ENCODE assay signal across 26 cellular contexts in genomic region chr11:7582338-7582985, GRCh38.
A peak's percentile ranks its signal among the peaks of the same experiment; 100 is the strongest.
DNase-seq lines count a peak whose midpoint lies in the region; ATAC-seq, FAIRE-seq and TF ChIP-seq lines count a peak whose summit lies in the region.
"Had no signal": no experiment of that assay in that cellular context is flagged by ENCODE, and none has a peak within 500 bp of the region (broad histone marks: within the 10 kb centered on the region; RNA-seq: fewer than 3 reads in every experiment).

No MANE protein-coding gene starts in this region.

- H3K27ac Mint-ChIP-seq in nephron (peak overlapping the region in 2 of 3 experiments; percentile 12 to 37), natural killer cell (no peak overlapping the region)
- H3K27ac Mint-ChIP-seq: activated B cell treated with CpG ODN at 0.5 μM for 24 hours; activated CD4-positive, alpha-beta memory T cell treated with anti-CD3 and anti-CD28 coated beads for 36 hours; natural killer cell treated with Interleukin-12 subunit alpha and Interleukin-12 subunit beta and Interleukin-15 and Interleukin-18, amount 100 ng/mL, for 72 hours had no signal

- H3K27ac ChIP-seq in cingulate gyrus (ENCODE audit: low read depth, low read length) (peak overlapping the region; percentile 31), HepG2 (ENCODE audit: extremely low read length, insufficient read depth, low read length) (no peak overlapping the region)

- H3K4me1 Mint-ChIP-seq in nephron, result peaks cover 73% of the 10 kb centered on the region
- peaks cover 15% of the 10 kb centered on the region in 2 donors for H3K4me1 Mint-ChIP-seq in natural killer cell

- H3K36me3 ChIP-seq in HepG2 (replicated peaks in 1 of 2; ENCODE audit: control insufficient read depth in 1 of 2, insufficient read depth in 2 of 2, low read length in 2 of 2), result peaks cover 3 to 25% of the 10 kb centered on the region in 2 experiments; a peak in 4 of 5 replicates
- H3K36me3 ChIP-seq: esophagus muscularis mucosa, uterus had no signal

- H3K4me3 Mint-ChIP-seq in nephron (no peak overlapping the region), natural killer cell (no peak overlapping the region)
- H3K4me3 Mint-ChIP-seq: activated B cell treated with CpG ODN at 0.5 μM for 24 hours; activated CD4-positive, alpha-beta memory T cell treated with anti-CD3 and anti-CD28 coated beads for 36 hours; natural killer cell treated with Interleukin-12 subunit alpha and Interleukin-12 subunit beta and Interleukin-15 and Interleukin-18, amount 100 ng/mL, for 72 hours had no signal

- H3K4me2 ChIP-seq in HepG2 (ENCODE audit: low read depth, low read length), result no peak overlapping the region

- no peak for TF ChIP-seq POLR2A in HepG2 (IDR thresholded peaks at IDR 0.05; ENCODE audit: insufficient read depth in 1 of 2, low read depth in 2 of 2, low read length in 2 of 2)

- H3K9ac ChIP-seq in HepG2 (ENCODE audit: insufficient read depth, low read depth, low read length), result no peak overlapping the region

- 94% methylated on average over 2 of the region's 2 CpGs for WGBS in HepG2 (ENCODE audit: low lambda C conversion rate)

- DNase-seq in HT1080 (ENCODE audit: low read depth) (peak; percentile 70), superior temporal gyrus (ENCODE audit: extremely low spot score) (peak; percentile 45), natural killer cell (no peak), midbrain (lab: John Stamatoyannopoulos, UW) (no peak), HepG2 (ENCODE audit: low spot score) (no peak)
- no peak for DNase-seq in activated CD4-positive, alpha-beta T cell treated with anti-CD3 and anti-CD28 coated beads for 48 hours
- DNase-seq: activated B cell treated with CpG ODN at 0.5 μM for 24 hours; activated CD4-positive, alpha-beta memory T cell treated with anti-CD3 and anti-CD28 coated beads for 36 hours; activated effector memory CD4-positive, alpha-beta T cell treated with Interleukin-2 at 50 U/mL for 16 hours; glutamatergic neuron; IMR-90; NCI-H1436; NCI-H2171 treated with DMSO at 0.1 percent for 48 hours; NCI-H526; stimulated activated CD4-positive, alpha-beta T cell treated with anti-CD3 and anti-CD28 coated beads, Interleukin-2, amount 100 ng/mL, for 48 hours; stimulated activated naive CD4-positive, alpha-beta T cell treated with Interleukin-2 at 50 U/mL for 16 hours; T-helper 9 cell; uterus had no signal

- no peak for TF ChIP-seq CTCF in nephron (IDR thresholded peaks at IDR 0.05; ENCODE audit: unreplicated experiment in 3 of 3)
- no peak for TF ChIP-seq CTCF in natural killer cell (IDR thresholded peaks at IDR 0.05)
- TF ChIP-seq CTCF in HepG2 (CRISPR knock-in tag; IDR thresholded peaks at IDR 0.05), result no peak

- intact Hi-C loops in natural killer cell (cut with micrococcal nuclease), result no loop called here
- intact Hi-C loops in HepG2 (cut with micrococcal nuclease; ENCODE audit: unreplicated experiment), result no loop called here

- in situ Hi-C loops in HepG2 (cut with HindIII; ENCODE audit: extremely low pct_ligation_motif_present, low pct_unique_long_range_greater_than_20kb), result no loop called here

- CTCF ChIA-PET in HepG2 (lab: Yijun Ruan, JAX; ENCODE audit: low intra/inter-chr PET ratio, low total read pairs), result no interaction called here

- POLR2A ChIA-PET in HepG2 (lab: Yijun Ruan, JAX), result interaction anchor here (0.7 to 1.0 kb wide), 2 partner anchors 8 to 18 kb away, joined by 4 to 6 read pairs; no protein-coding TSS in a partner anchor

- H3K9me3 Mint-ChIP-seq in nephron (no peaks in the 10 kb centered on the region), natural killer cell (no peaks in the 10 kb centered on the region)
- H3K9me3 Mint-ChIP-seq: activated B cell treated with CpG ODN at 0.5 μM for 24 hours; activated CD4-positive, alpha-beta memory T cell treated with anti-CD3 and anti-CD28 coated beads for 36 hours; brain; natural killer cell treated with Interleukin-12 subunit alpha and Interleukin-12 subunit beta and Interleukin-15 and Interleukin-18, amount 100 ng/mL, for 72 hours had no signal

- H3K4me3 ChIP-seq in HepG2 (replicated peaks in 1 of 3; ENCODE audit: insufficient read depth in 1 of 3, low read depth in 2 of 3, low read length in 3 of 3), result no peak overlapping the region
- H3K4me3 ChIP-seq: esophagus muscularis mucosa, skin epidermis, uterus had no signal

- H3K27me3 Mint-ChIP-seq in nephron (ENCODE audit: low read depth) (no peaks in the 10 kb centered on the region), natural killer cell (ENCODE audit: low read depth in 2 of 2) (peaks cover 3 to 26% of the 10 kb centered on the region in 2 donors)
- H3K27me3 Mint-ChIP-seq: activated B cell treated with CpG ODN at 0.5 μM for 24 hours; activated CD4-positive, alpha-beta memory T cell treated with anti-CD3 and anti-CD28 coated beads for 36 hours had no signal

- FAIRE-seq in HepG2 (lab: Jason Lieb, UNC), result no peak
- FAIRE-seq: colon, H54 had no signal

- BruUV-seq in HepG2 (replicated peaks; lab: Mats Ljungman, UMichigan), result no TSS peak

- no peak for TF ChIP-seq EP300 in HepG2 (IDR thresholded peaks at IDR 0.05; ENCODE audit: low read depth in 2 of 2, low read length in 2 of 2)
- TF ChIP-seq EP300 in HepG2 (CRISPR knock-in tag; IDR thresholded peaks at IDR 0.05; ENCODE audit: borderline replicate concordance), result no peak

- 0 out of 2 replicates have a peak, but pooled peaks cover 2% of the 10 kb centered on the region for H4K20me1 ChIP-seq in HepG2 (ENCODE audit: insufficient read depth, low read length)

- peaks cover 18% of the 10 kb centered on the region for H3K79me2 ChIP-seq in HepG2 (ENCODE audit: insufficient read depth, low read length)

- TF ChIP-seq RAD21 in HepG2 (CRISPR knock-in tag; IDR thresholded peaks at IDR 0.05), result no peak

- H3K9me3 ChIP-seq in HepG2 (ENCODE audit: low read length), result no peaks in the 10 kb centered on the region
- H3K9me3 ChIP-seq: esophagus muscularis mucosa, uterus had no signal

- no peaks in the 10 kb centered on the region for H3K36me3 Mint-ChIP-seq in nephron (ENCODE audit: low read depth)
- no peaks in the 10 kb centered on the region for H3K36me3 Mint-ChIP-seq in natural killer cell
- H3K36me3 Mint-ChIP-seq: brain; natural killer cell treated with Interleukin-12 subunit alpha and Interleukin-12 subunit beta and Interleukin-15 and Interleukin-18, amount 100 ng/mL, for 72 hours had no signal

- peaks cover 63% of the 10 kb centered on the region for H3K4me1 ChIP-seq in HepG2 (ENCODE audit: insufficient read depth, low read length)

- ATAC-seq in natural killer cell (no peak), HepG2 (no peak)

- H2AFZ ChIP-seq in HepG2 (ENCODE audit: low read length), result no peak overlapping the region

- no peaks in the 10 kb centered on the region for H3K27me3 ChIP-seq in HepG2 (ENCODE audit: control insufficient read depth in 1 of 2, insufficient read depth in 2 of 2, low read length in 2 of 2)
- H3K27me3 ChIP-seq: uterus had no signal

TF ChIP-seq in HepG2, 621 proteins besides CTCF, POLR2A, EP300 and RAD21 (continues in another document):
- TF ChIP-seq, protein P1, sequence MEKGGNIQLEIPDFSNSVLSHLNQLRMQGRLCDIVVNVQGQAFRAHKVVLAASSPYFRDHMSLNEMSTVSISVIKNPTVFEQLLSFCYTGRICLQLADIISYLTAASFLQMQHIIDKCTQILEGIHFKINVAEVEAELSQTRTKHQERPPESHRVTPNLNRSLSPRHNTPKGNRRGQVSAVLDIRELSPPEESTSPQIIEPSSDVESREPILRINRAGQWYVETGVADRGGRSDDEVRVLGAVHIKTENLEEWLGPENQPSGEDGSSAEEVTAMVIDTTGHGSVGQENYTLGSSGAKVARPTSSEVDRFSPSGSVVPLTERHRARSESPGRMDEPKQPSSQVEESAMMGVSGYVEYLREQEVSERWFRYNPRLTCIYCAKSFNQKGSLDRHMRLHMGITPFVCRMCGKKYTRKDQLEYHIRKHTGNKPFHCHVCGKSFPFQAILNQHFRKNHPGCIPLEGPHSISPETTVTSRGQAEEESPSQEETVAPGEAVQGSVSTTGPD (CRISPR knock-in tag; IDR thresholded peaks at IDR 0.05), result no peak
- no peak for TF ChIP-seq REL (CRISPR knock-in tag; conservative IDR thresholded peaks at IDR 0.05)
- TF ChIP-seq MAFF (IDR thresholded peaks at IDR 0.05; ENCODE audit: low read depth, low read length), result no peak
- no peak for TF ChIP-seq SALL2 (CRISPR knock-in tag; IDR thresholded peaks at IDR 0.05)
- TF ChIP-seq ZFP90 (CRISPR knock-in tag; IDR thresholded peaks at IDR 0.05; ENCODE audit: borderline replicate concordance), result no peak
- TF ChIP-seq, protein P2, sequence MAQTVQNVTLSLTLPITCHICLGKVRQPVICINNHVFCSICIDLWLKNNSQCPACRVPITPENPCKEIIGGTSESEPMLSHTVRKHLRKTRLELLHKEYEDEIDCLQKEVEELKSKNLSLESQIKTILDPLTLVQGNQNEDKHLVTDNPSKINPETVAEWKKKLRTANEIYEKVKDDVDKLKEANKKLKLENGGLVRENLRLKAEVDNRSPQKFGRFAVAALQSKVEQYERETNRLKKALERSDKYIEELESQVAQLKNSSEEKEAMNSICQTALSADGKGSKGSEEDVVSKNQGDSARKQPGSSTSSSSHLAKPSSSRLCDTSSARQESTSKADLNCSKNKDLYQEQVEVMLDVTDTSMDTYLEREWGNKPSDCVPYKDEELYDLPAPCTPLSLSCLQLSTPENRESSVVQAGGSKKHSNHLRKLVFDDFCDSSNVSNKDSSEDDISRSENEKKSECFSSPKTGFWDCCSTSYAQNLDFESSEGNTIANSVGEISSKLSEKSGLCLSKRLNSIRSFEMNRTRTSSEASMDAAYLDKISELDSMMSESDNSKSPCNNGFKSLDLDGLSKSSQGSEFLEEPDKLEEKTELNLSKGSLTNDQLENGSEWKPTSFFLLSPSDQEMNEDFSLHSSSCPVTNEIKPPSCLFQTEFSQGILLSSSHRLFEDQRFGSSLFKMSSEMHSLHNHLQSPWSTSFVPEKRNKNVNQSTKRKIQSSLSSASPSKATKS (CRISPR knock-in tag; IDR thresholded peaks at IDR 0.05), result no peak

Comparison
In these comparisons a context has a peak if more than half of its experiments do, and no peak if none do; other contexts are left out.
1. DNase-seq: peak in HT1080 (single experiment) and superior temporal gyrus (single experiment); none in natural killer cell (single experiment), midbrain (single experiment), HepG2 (single experiment) and activated CD4-positive, alpha-beta T cell treated with anti-CD3 and anti-CD28 coated beads for 48 hours (single experiment).
2. H3K27ac Mint-ChIP-seq: peak in nephron (2 of 3); none in natural killer cell (0 of 2).